Comparison of ENCODE assay signal across 16 cellular contexts in the genomic region with DNA sequence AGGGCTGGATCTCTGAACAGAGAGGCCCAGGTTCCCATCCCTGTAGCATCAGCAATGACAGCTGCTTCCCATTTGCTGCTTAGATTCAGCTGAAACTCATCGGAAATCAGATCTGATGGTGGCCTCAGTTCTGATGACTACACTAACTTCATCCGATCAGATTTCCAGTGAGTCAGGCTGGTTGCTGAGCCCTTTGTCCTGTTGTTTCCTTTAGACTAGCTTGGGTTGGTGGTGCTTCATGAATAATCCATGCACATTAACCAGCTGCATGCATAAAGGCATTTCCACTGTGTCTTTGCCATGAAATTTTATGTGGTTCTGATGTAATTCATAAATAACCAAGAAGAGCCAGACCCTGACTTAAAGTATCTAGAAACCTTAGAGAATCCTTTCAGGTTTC.
DNase-seq lines count a peak whose midpoint lies in the region; ATAC-seq and TF ChIP-seq lines count a peak whose summit lies in the region.
"Had no signal": no experiment of that assay in that cellular context is flagged by ENCODE, and none has a peak within 500 bp of the region (broad histone marks: within the 10 kb centered on the region; RNA-seq: fewer than 3 reads in every experiment).

No MANE protein-coding gene starts in this region.

- H3K36me3 Mint-ChIP-seq in naive thymus-derived CD8-positive, alpha-beta T cell: no peaks in the 10 kb centered on the region
- H3K36me3 Mint-ChIP-seq: activated CD8-positive, alpha-beta memory T cell treated with anti-CD3 and anti-CD28 coated beads, Interleukin-2, amount 10 ng/mL, durations not matched to agents 7 days and 5 days had no signal

- H3K27me3 ChIP-seq in adipocyte (replicated peaks; ENCODE audit: control insufficient read depth, insufficient read depth, low read length) (no peaks in the 10 kb centered on the region), vagina (no peaks in the 10 kb centered on the region)
- H3K27me3 ChIP-seq: hepatocyte had no signal

- H3K4me3 ChIP-seq in adipocyte (ENCODE audit: low read length): no peak overlapping the region
- H3K4me3 ChIP-seq in fibroblast of the aortic adventitia (ENCODE audit: low read depth, low read length): no peak overlapping the region
- no peak overlapping the region for H3K4me3 ChIP-seq in vagina
- H3K4me3 ChIP-seq: hepatocyte had no signal

- ATAC-seq in naive thymus-derived CD8-positive, alpha-beta T cell: no peak
- no peak for ATAC-seq in HG02870 (IDR thresholded peaks at IDR 0.05; ENCODE audit: unreplicated experiment)
- ATAC-seq: activated CD8-positive, alpha-beta memory T cell treated with anti-CD3 and anti-CD28 coated beads, Interleukin-2, amount 10 ng/mL, durations not matched to agents 7 days and 5 days; left colon had no signal

- H3K27ac Mint-ChIP-seq in naive thymus-derived CD8-positive, alpha-beta T cell: no peak overlapping the region
- H3K27ac Mint-ChIP-seq: activated CD8-positive, alpha-beta memory T cell treated with anti-CD3 and anti-CD28 coated beads, Interleukin-2, amount 10 ng/mL, durations not matched to agents 7 days and 5 days had no signal

- DNase-seq in HCEC 1CT: peak; percentile 98
- peak; percentile 89 for DNase-seq in adipocyte (ENCODE audit: low read depth)
- DNase-seq in fibroblast of the aortic adventitia (ENCODE audit: low read depth): peak; percentile 89
- DNase-seq in vagina (ENCODE audit: extremely low spot score in 2 of 2): no peak
- no peak for DNase-seq in naive thymus-derived CD8-positive, alpha-beta T cell
- DNase-seq in NCI-H748 treated with DMSO at 0.1 percent for 48 hours (lab: John Stamatoyannopoulos, UW): no peak
- DNase-seq: activated CD4-positive, CD25-positive, alpha-beta regulatory T cell; activated CD8-positive, alpha-beta memory T cell treated with anti-CD3 and anti-CD28 coated beads, Interleukin-2, amount 10 ng/mL, durations not matched to agents 7 days and 5 days; activated naive CD4-positive, alpha-beta T cell treated with Interleukin-2 at 50 U/mL for 16 hours; cerebellar nuclear complex; left colon; NCI-H1417; stimulated activated CD4-positive, alpha-beta T cell treated with anti-CD3 and anti-CD28 coated beads, Interleukin-2, amount 100 ng/mL, for 24 hours; trophoblast cell had no signal

- TF ChIP-seq CTCF in fibroblast of the aortic adventitia (IDR thresholded peaks at IDR 0.05; ENCODE audit: insufficient read depth, low read length) (no peak), vagina (IDR thresholded peaks at IDR 0.05) (no peak)

- H3K4me1 ChIP-seq in adipocyte (ENCODE audit: control insufficient read depth, insufficient read depth, low read length) (peaks cover 23% of the 10 kb centered on the region), vagina (no peaks in the 10 kb centered on the region)

- peaks cover 7 to 67% (median 13%) of the 10 kb centered on the region in 5 donors for H3K27me3 Mint-ChIP-seq in naive thymus-derived CD8-positive, alpha-beta T cell

- no peak for TF ChIP-seq POLR2A in vagina (IDR thresholded peaks at IDR 0.05)

- POLR2A ChIA-PET in naive thymus-derived CD8-positive, alpha-beta T cell (lab: Charles Lee): no interaction called here

- H3K9ac ChIP-seq in adipocyte (ENCODE audit: low read length): no peak overlapping the region

- peak overlapping the region; percentile 15 for H3K27ac ChIP-seq in vagina
- H3K27ac ChIP-seq: hepatocyte had no signal

- no peak overlapping the region for H3K4me3 Mint-ChIP-seq in naive thymus-derived CD8-positive, alpha-beta T cell
- H3K4me3 Mint-ChIP-seq: activated CD8-positive, alpha-beta memory T cell treated with anti-CD3 and anti-CD28 coated beads, Interleukin-2, amount 10 ng/mL, durations not matched to agents 7 days and 5 days had no signal

- H3K9me3 ChIP-seq in adipocyte (ENCODE audit: control insufficient read depth, low read length) (no peaks in the 10 kb centered on the region), vagina (no peaks in the 10 kb centered on the region)

- no peaks in the 10 kb centered on the region for H3K36me3 ChIP-seq in adipocyte (ENCODE audit: control insufficient read depth, insufficient read depth, low read length, severe bottlenecking)
- no peaks in the 10 kb centered on the region for H3K36me3 ChIP-seq in vagina

- intact Hi-C loops in vagina (cut with DNase I): no loop called here

- no peaks in the 10 kb centered on the region for H3K4me1 Mint-ChIP-seq in naive thymus-derived CD8-positive, alpha-beta T cell
- H3K4me1 Mint-ChIP-seq: activated CD8-positive, alpha-beta memory T cell treated with anti-CD3 and anti-CD28 coated beads, Interleukin-2, amount 10 ng/mL, durations not matched to agents 7 days and 5 days had no signal

- H3K9me3 Mint-ChIP-seq in naive thymus-derived CD8-positive, alpha-beta T cell: no peaks in the 10 kb centered on the region

Comparison
In these comparisons a context has a peak if more than half of its experiments do, and no peak if none do; other contexts are left out.
1. DNase-seq: peak in HCEC 1CT (single experiment), adipocyte (single experiment) and fibroblast of the aortic adventitia (single experiment); none in vagina (0 of 2), naive thymus-derived CD8-positive, alpha-beta T cell (0 of 10) and NCI-H748 treated with DMSO at 0.1 percent for 48 hours (single experiment).